15 cellular contexts compared by ENCODE assay signal in the genomic region with DNA sequence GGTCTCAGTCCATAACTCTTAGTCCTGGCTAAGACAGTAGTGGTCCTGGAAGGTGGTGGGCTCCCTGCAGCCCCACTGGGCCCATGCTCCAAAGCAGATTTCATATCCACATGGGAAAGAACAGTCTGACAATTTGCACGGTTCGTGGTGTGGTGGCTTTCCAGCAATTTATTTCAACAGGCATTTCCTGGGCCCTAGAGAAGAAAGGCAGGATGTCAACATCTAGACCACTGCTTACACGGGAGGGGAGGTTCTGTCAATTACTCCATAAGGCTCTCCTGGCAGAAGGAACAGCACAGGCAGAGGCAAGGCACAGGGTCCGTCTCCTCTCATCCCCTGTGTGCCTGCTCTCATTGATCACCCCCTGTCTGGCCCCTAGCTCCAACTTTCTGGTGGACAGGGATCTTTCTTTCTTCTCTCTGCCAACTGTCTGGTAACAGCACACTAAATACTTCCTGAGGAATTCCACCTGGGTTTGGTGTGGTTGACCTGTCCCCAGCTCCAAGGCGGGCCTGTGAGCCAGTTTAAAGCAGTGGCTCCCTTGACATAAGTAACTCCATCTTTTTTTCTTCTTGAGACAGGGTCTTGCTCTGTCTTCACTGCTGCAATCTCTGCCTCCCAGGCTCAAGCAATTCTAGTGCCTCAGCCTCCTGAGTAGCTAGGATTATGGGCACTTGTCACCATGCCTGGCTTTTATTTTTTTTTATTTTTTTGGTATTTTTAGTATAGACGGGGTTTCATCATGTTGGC. TPM values are rescaled to one million over a fixed set of nuclear protein-coding genes. Genes with fewer than 3 reads are reported as not detected.
"Had no signal": no experiment of that assay in that cellular context is flagged by ENCODE, and none has a peak within 500 bp of the region (broad histone marks: within the 10 kb centered on the region; RNA-seq: fewer than 3 reads in every experiment).

No MANE protein-coding gene starts in this region.

- H3K9me3 Mint-ChIP-seq: activated CD4-positive, alpha-beta T cell treated with anti-CD3 and anti-CD28 coated beads, Interleukin-2, amount 10 ng/mL, durations not matched to agents 24 days and 14 days; activated naive CD4-positive, alpha-beta T cell treated with anti-CD3 and anti-CD28 coated beads for 36 hours; activated T-cell treated with anti-CD3 and anti-CD28 coated beads, Interleukin-2, amount 50 U/mL, for 24 hours; T-helper 1 cell treated with Interleukin-12 subunit alpha and Interleukin-12 subunit beta and Interleukin-4 antibody, amounts not matched to agents 30 μg/mL and 1 μg/mL, for 36 hours had no signal

- H3K36me3 Mint-ChIP-seq: naive thymus-derived CD4-positive, alpha-beta T cell had no signal

- H3K27ac Mint-ChIP-seq: activated CD4-positive, alpha-beta T cell treated with anti-CD3 and anti-CD28 coated beads, Interleukin-2, amount 10 ng/mL, durations not matched to agents 24 days and 14 days; activated CD8-positive, alpha-beta T cell treated with anti-CD3 and anti-CD28 coated beads, Interleukin-2, amount 10 ng/mL, durations not matched to agents 7 days and 5 days; activated naive CD4-positive, alpha-beta T cell treated with anti-CD3 and anti-CD28 coated beads for 36 hours; activated T-cell treated with anti-CD3 and anti-CD28 coated beads, Interleukin-2, amount 50 U/mL, for 24 hours; naive thymus-derived CD4-positive, alpha-beta T cell; neural progenitor cell; T-helper 1 cell treated with Interleukin-12 subunit alpha and Interleukin-12 subunit beta and Interleukin-4 antibody, amounts not matched to agents 30 μg/mL and 1 μg/mL, for 36 hours had no signal

- ATAC-seq: activated CD8-positive, alpha-beta T cell treated with anti-CD3 and anti-CD28 coated beads, Interleukin-2, amount 10 ng/mL, durations not matched to agents 7 days and 5 days; left cardiac atrium; naive thymus-derived CD4-positive, alpha-beta T cell; right lobe of liver had no signal

- DNase-seq: activated CD4-positive, alpha-beta T cell treated with anti-CD3 and anti-CD28 coated beads, Interleukin-2, amount 10 ng/mL, durations not matched to agents 24 days and 14 days; activated CD8-positive, alpha-beta T cell treated with anti-CD3 and anti-CD28 coated beads, Interleukin-2, amount 10 ng/mL, durations not matched to agents 7 days and 5 days; activated naive CD4-positive, alpha-beta T cell treated with anti-CD3 and anti-CD28 coated beads for 36 hours; activated T-cell treated with anti-CD3 and anti-CD28 coated beads, Interleukin-2, amount 50 U/mL, for 24 hours; anterior cingulate cortex; effector CD4-positive, alpha-beta T cell; left cardiac atrium; mesendoderm; naive thymus-derived CD4-positive, alpha-beta T cell; ovary; right lobe of liver; stimulated activated naive CD4-positive, alpha-beta T cell treated with Interleukin-2 at 50 U/mL for 16 hours; substantia nigra had no signal

- H3K4me3 Mint-ChIP-seq: activated CD4-positive, alpha-beta T cell treated with anti-CD3 and anti-CD28 coated beads, Interleukin-2, amount 10 ng/mL, durations not matched to agents 24 days and 14 days; activated CD8-positive, alpha-beta T cell treated with anti-CD3 and anti-CD28 coated beads, Interleukin-2, amount 10 ng/mL, durations not matched to agents 7 days and 5 days; activated naive CD4-positive, alpha-beta T cell treated with anti-CD3 and anti-CD28 coated beads for 36 hours; activated T-cell treated with anti-CD3 and anti-CD28 coated beads, Interleukin-2, amount 50 U/mL, for 24 hours; naive thymus-derived CD4-positive, alpha-beta T cell; neural progenitor cell; T-helper 1 cell treated with Interleukin-12 subunit alpha and Interleukin-12 subunit beta and Interleukin-4 antibody, amounts not matched to agents 30 μg/mL and 1 μg/mL, for 36 hours had no signal

RNA-seq across cellular contexts. Expression of a gene that starts 5.1 kb away (rescaled TPM):
- total RNA-seq: activated CD4-positive, alpha-beta T cell treated with anti-CD3 and anti-CD28 coated beads, Interleukin-2, amount 10 ng/mL, durations not matched to agents 24 days and 14 days; activated naive CD4-positive, alpha-beta T cell treated with anti-CD3 and anti-CD28 coated beads for 36 hours; naive thymus-derived CD4-positive, alpha-beta T cell had no signal
